In genomic region chr17:28745777-28746473, GRCh38 we compare ENCODE assay signal across 8 cellular contexts. TPM values are rescaled to one million over a fixed set of nuclear protein-coding genes. Genes with fewer than 3 reads are reported as not detected.
DNase-seq lines count a peak whose midpoint lies in the region; ATAC-seq, FAIRE-seq and TF ChIP-seq lines count a peak whose summit lies in the region.

No MANE protein-coding gene starts in this region.

- TF ChIP-seq EP300 in GM12878 (IDR thresholded peaks at IDR 0.05; ENCODE audit: borderline replicate concordance in 1 of 2, control insufficient read depth in 1 of 2, low read depth in 2 of 2, low read length in 2 of 2): no peak

- H3K27ac ChIP-seq in 22Rv1 (peak overlapping the region; percentile 96), GM12878 (ENCODE audit: control insufficient read depth, insufficient read depth) (peak overlapping the region; percentile 95), lower lobe of right lung (peak overlapping the region; percentile 94), urinary bladder (ENCODE audit: low read depth) (peak overlapping the region; percentile 91)

- H2AFZ ChIP-seq in GM12878 (ENCODE audit: control insufficient read depth, low read depth, low read length): no peak overlapping the region

- peak overlapping the region; percentile 85 for H3K4me2 ChIP-seq in GM12878 (ENCODE audit: control insufficient read depth, insufficient read depth)

- POLR2A ChIA-PET in GM12878 (lab: Charles Lee): interaction anchor here (0.5 to 15.2 kb wide), 10 partner anchors 9 to 817 kb away, joined by 3 to 485 read pairs (median 4); partner anchors contain the start of genes BLTP2, FAM222B, NEK8 and PHF12

- H3K4me1 ChIP-seq in GM12878 (ENCODE audit: control insufficient read depth, insufficient read depth, low read length) (peaks cover 52% of the 10 kb centered on the region), lower lobe of right lung (peaks cover 85% of the 10 kb centered on the region), urinary bladder (ENCODE audit: insufficient read depth) (no peaks in the 10 kb centered on the region)

- intact Hi-C loops in GM12878 (cut with micrococcal nuclease; ENCODE audit: unreplicated experiment): no loop called here
- intact Hi-C loops in lower lobe of right lung (cut with DNase I): no loop called here

- ATAC-seq in GM12878 (no peak), lower lobe of right lung (peak; percentile 0 to 27)

- DNase-seq in HFFc6 (peak; percentile 66), GM12878 (ENCODE audit: low read depth, low spot score) (no peak), lower lobe of right lung (peak; percentile 62), AML-193 (lab: John Stamatoyannopoulos, UW) (no peak)
- DNase-seq in stimulated activated naive CD4-positive, alpha-beta T cell treated with Interleukin-2 at 50 U/mL for 16 hours (lab: John Stamatoyannopoulos, UW): no peak
- no peak for DNase-seq in stimulated activated CD8-positive, alpha-beta memory T cell treated with anti-CD3 and anti-CD28 coated beads, Interleukin-4, amount 100 ng/mL, for 48 hours

- H3K4me3 ChIP-seq in GM12878 (peak overlapping the region; percentile 92), lower lobe of right lung (peak overlapping the region; percentile 74), urinary bladder (ENCODE audit: low read depth, low read length) (peak overlapping the region; percentile 70)

- FAIRE-seq in GM12878 (lab: Jason Lieb, UNC): no peak

- no TSS peak for BruUV-seq in GM12878 (replicated peaks; lab: Mats Ljungman, UMichigan)

- WGBS in GM12878 (ENCODE audit: insufficient coverage, insufficient replicate concordance, low lambda C conversion rate, missing lambda C conversion rate): 34% methylated on average over 5 of the region's 5 CpGs
- WGBS in urinary bladder: 68% methylated on average over 5 of the region's 5 CpGs

- peak overlapping the region; percentile 98 for H3K9ac ChIP-seq in GM12878 (ENCODE audit: control insufficient read depth, insufficient read depth, low read length)

- H3K9me3 ChIP-seq in GM12878 (replicated peaks; ENCODE audit: control insufficient read depth, insufficient read depth, low read length) (no peaks in the 10 kb centered on the region), lower lobe of right lung (no peaks in the 10 kb centered on the region)

- peak; percentile 59 for TF ChIP-seq POLR2A in GM12878 (IDR thresholded peaks at IDR 0.05; ENCODE audit: low read depth, low read length)

- in situ Hi-C loops in GM12878 (cut with MboI): loop anchor here (25.0 kb wide), 1 partner anchor 1284 kb away; the partner anchor contains the start of gene KSR1

- no peaks in the 10 kb centered on the region for H3K9me3 Mint-ChIP-seq in HFFc6

- H4K20me1 ChIP-seq in GM12878 (ENCODE audit: control insufficient read depth, insufficient read depth): peaks cover 19% of the 10 kb centered on the region

- peak overlapping the region; percentile 96 for H3K4me3 Mint-ChIP-seq in HFFc6

- no peaks in the 10 kb centered on the region for H3K27me3 ChIP-seq in GM12878 (replicated peaks in 1 of 2; ENCODE audit: control insufficient read depth in 2 of 2, insufficient read depth in 2 of 2, low read length in 1 of 2)
- H3K27me3 ChIP-seq in lower lobe of right lung (ENCODE audit: low read depth): no peaks in the 10 kb centered on the region

- H3K4me1 Mint-ChIP-seq in HFFc6 (ENCODE audit: low read depth): peaks cover 32% of the 10 kb centered on the region

- peaks cover 13% of the 10 kb centered on the region for H3K27me3 Mint-ChIP-seq in HFFc6 (ENCODE audit: insufficient read depth)

- peaks cover 28 to 31% of the 10 kb centered on the region in 2 experiments for H3K36me3 ChIP-seq in GM12878 (ENCODE audit: control insufficient read depth in 2 of 2, insufficient read depth in 2 of 2, low read length in 1 of 2)
- H3K36me3 ChIP-seq in lower lobe of right lung: peaks cover 37% of the 10 kb centered on the region
- no peaks in the 10 kb centered on the region for H3K36me3 ChIP-seq in urinary bladder (ENCODE audit: insufficient read depth)

- H3K79me2 ChIP-seq in GM12878 (ENCODE audit: control insufficient read depth, insufficient read depth, low read length): peaks cover 77% of the 10 kb centered on the region

- peak overlapping the region; percentile 95 for H3K27ac Mint-ChIP-seq in HFFc6

- CTCF ChIA-PET in GM12878 (lab: Yijun Ruan, JAX): interaction anchor here (0.7 to 10.0 kb wide), 4 partner anchors 18 to 379 kb away, joined by 3 to 394 read pairs (median 18); partner anchors contain the start of genes NEK8, RPL23A and TLCD1

- TF ChIP-seq CTCF in 22Rv1 (IDR thresholded peaks at IDR 0.05) (no peak), HFFc6 (IDR thresholded peaks at IDR 0.05) (no peak), GM12878 (IDR thresholded peaks at IDR 0.05 in 2 of 3, conservative IDR thresholded peaks at IDR 0.05 in 1 of 3; ENCODE audit: control insufficient read depth in 2 of 3, extremely low read depth in 1 of 3, insufficient read depth in 1 of 3, low read depth in 3 of 3, low read length in 3 of 3) (no peak), lower lobe of right lung (IDR thresholded peaks at IDR 0.05) (no peak)

- RAD21 ChIA-PET in GM12878 (lab: Charles Lee; ENCODE audit: unreplicated experiment): interaction anchor here (1.2 to 17.4 kb wide), 5 partner anchors 18 to 101 kb away, joined by 4 to 375 read pairs (median 5); partner anchors contain the start of genes BLTP2, NEK8, RPL23A and TLCD1

- H3K36me3 Mint-ChIP-seq in HFFc6 (ENCODE audit: low read depth): peaks cover 11% of the 10 kb centered on the region

- no peak for TF ChIP-seq RAD21 in GM12878 (IDR thresholded peaks at IDR 0.05; ENCODE audit: insufficient read depth, low read depth, low read length)

- SMC1A ChIA-PET in GM12878 (lab: Charles Lee; ENCODE audit: uncharacterized antibody, unreplicated experiment): interaction anchor here (17.8 kb wide), 1 partner anchor 17 kb away, joined by 326 read pairs; the partner anchor contains the start of genes NEK8 and TLCD1

RNA-seq across cellular contexts. Expression of gene TRAF4, which starts 2.1 kb away (rescaled TPM):
- total RNA-seq in HFFc6 (2021; fragmentation: NEBNext Ultra II Directional; extraction: Animal tissue kit (Norgen Biotek cat#: 25700)): 10 to 100 TPM; 48.0 to 61.3 (median 53.8) TPM
- total RNA-seq in GM12878 (2013; cell fraction: nucleolus; rRNA removed): 116 and 127 TPM in 2 replicates
- total RNA-seq in GM12878 (2014; rRNA removed) (134 and 151 TPM in 2 replicates), GM12878 (2014; rRNA removed; fragmentation: Illumina TruSeq; extraction: Trizol) (56.3 and 61.7 TPM in 2 replicates), GM12878 (2021) (171 and 197 TPM in 2 replicates), lower lobe of right lung (52.8 TPM), urinary bladder (14.7 TPM)
- 40.9 TPM for polyA plus RNA-seq in GM12878 (2011; ENCODE audit: low read depth)
- polyA plus RNA-seq in GM12878 (2011; rRNA removed) (28.0 and 71.2 TPM in 2 replicates), GM12878 (2014; fragmentation: Illumina TruSeq; extraction: Trizol) (30.6 and 73.8 TPM in 2 replicates), GM12878 (2014; fragmentation: Nextera tagmentation; extraction: Ambion mirVana) (1 to 10 TPM; 3.7 to 8.2 TPM), GM12878 (2014; rRNA removed) (152 and 164 TPM in 2 replicates), GM12878 (2016; fragmentation: Nextera tagmentation; extraction: Ambion mirVana) (10 to 100 TPM; 46.2 to 56.6 TPM), urinary bladder (22.8 TPM)
- polyA plus RNA-seq in GM12878 (2011; cell fraction: cytosol; rRNA removed): 108 and 124 TPM in 2 replicates
- polyA plus RNA-seq in GM12878 (2011; cell fraction: nucleus; rRNA removed): 437 and 490 TPM in 2 replicates
- polyA plus RNA-seq in GM12878 (2012): 86.4 and 93.9 TPM in 2 replicates
- polyA minus RNA-seq in GM12878 (2011; rRNA and poly(A)+ RNA removed): 70.6 and 117 TPM in 2 replicates
- polyA minus RNA-seq in GM12878 (2011; cell fraction: cytosol; rRNA and poly(A)+ RNA removed): 66.7 and 75.6 TPM in 2 replicates
- 163 and 248 TPM in 2 replicates for polyA minus RNA-seq in GM12878 (2011; cell fraction: nucleus; rRNA and poly(A)+ RNA removed)

RNA-seq across cellular contexts. Expression of gene NEK8, which starts 17.3 kb away (rescaled TPM):
- total RNA-seq in HFFc6 (2021; fragmentation: NEBNext Ultra II Directional; extraction: Animal tissue kit (Norgen Biotek cat#: 25700)): 1 to 10 TPM; 1.9 to 3.1 (median 2.5) TPM
- total RNA-seq in GM12878 (2013; cell fraction: nucleolus; rRNA removed): 22.0 and 27.2 TPM in 2 replicates
- total RNA-seq in GM12878 (2014; rRNA removed) (8.8 and 10.5 TPM in 2 replicates), GM12878 (2014; rRNA removed; fragmentation: Illumina TruSeq; extraction: Trizol) (6.0 and 6.7 TPM in 2 replicates), GM12878 (2021) (10.1 and 11.0 TPM in 2 replicates), lower lobe of right lung (11.3 TPM), urinary bladder (3.2 TPM)
- 6.5 TPM for polyA plus RNA-seq in GM12878 (2011; ENCODE audit: low read depth)
- polyA plus RNA-seq in GM12878 (2011; rRNA removed) (7.9 and 13.2 TPM in 2 replicates), GM12878 (2014; fragmentation: Illumina TruSeq; extraction: Trizol) (7.5 and 8.5 TPM in 2 replicates), GM12878 (2014; fragmentation: Nextera tagmentation; extraction: Ambion mirVana) (1 to 10 TPM; 2.3 to 2.9 TPM), GM12878 (2014; rRNA removed) (14.3 and 15.1 TPM in 2 replicates), GM12878 (2016; fragmentation: Nextera tagmentation; extraction: Ambion mirVana) (10 to 100 TPM; 11.2 to 13.9 TPM), urinary bladder (2.1 TPM)
- polyA plus RNA-seq in GM12878 (2011; cell fraction: cytosol; rRNA removed): 16.7 and 21.7 TPM in 2 replicates
- polyA plus RNA-seq in GM12878 (2011; cell fraction: nucleus; rRNA removed): 24.8 and 26.2 TPM in 2 replicates
- 8.7 and 9.6 TPM in 2 replicates for polyA plus RNA-seq in GM12878 (2012)
- polyA minus RNA-seq in GM12878 (2011; rRNA and poly(A)+ RNA removed): 14.9 and 20.8 TPM in 2 replicates
- polyA minus RNA-seq in GM12878 (2011; cell fraction: cytosol; rRNA and poly(A)+ RNA removed): 4.0 and 4.4 TPM in 2 replicates
- 11.1 and 21.9 TPM in 2 replicates for polyA minus RNA-seq in GM12878 (2011; cell fraction: nucleus; rRNA and poly(A)+ RNA removed)

RNA-seq across cellular contexts. Expression of gene TLCD1, which starts 19.9 kb away (rescaled TPM):
- total RNA-seq in HFFc6 (2021; fragmentation: NEBNext Ultra II Directional; extraction: Animal tissue kit (Norgen Biotek cat#: 25700)): 10 to 100 TPM in 4 of 6 experiments, 1 to 10 TPM in 2; 8.0 to 14.6 (median 11.3) TPM
- 1.9 and 4.3 TPM in 2 replicates for total RNA-seq in GM12878 (2013; cell fraction: nucleolus; rRNA removed)
- total RNA-seq in GM12878 (2014; rRNA removed): 8.6 and 10.6 TPM in 2 replicates
- total RNA-seq in GM12878 (2014; rRNA removed; fragmentation: Illumina TruSeq; extraction: Trizol): 7.2 and 7.6 TPM in 2 replicates
- 7.3 and 7.6 TPM in 2 replicates for total RNA-seq in GM12878 (2021)
- 3.3 TPM for polyA plus RNA-seq in GM12878 (2011; ENCODE audit: low read depth)
- polyA plus RNA-seq in GM12878 (2011; rRNA removed): 2.1 and 4.0 TPM in 2 replicates
- polyA plus RNA-seq in GM12878 (2011; cell fraction: cytosol; rRNA removed): 4.1 and 4.2 TPM in 2 replicates
- polyA plus RNA-seq in GM12878 (2011; cell fraction: nucleus; rRNA removed): 5.1 and 5.7 TPM in 2 replicates
- polyA plus RNA-seq in GM12878 (2012): 5.3 and 8.7 TPM in 2 replicates
- 7.8 TPM in 2 replicates for polyA plus RNA-seq in GM12878 (2014; fragmentation: Illumina TruSeq; extraction: Trizol)
- 1 to 10 TPM; 2.9 to 7.1 TPM for polyA plus RNA-seq in GM12878 (2014; fragmentation: Nextera tagmentation; extraction: Ambion mirVana)
- 13.6 and 14.6 TPM in 2 replicates for polyA plus RNA-seq in GM12878 (2014; rRNA removed)
- 10 to 100 TPM; 14.9 to 19.8 TPM for polyA plus RNA-seq in GM12878 (2016; fragmentation: Nextera tagmentation; extraction: Ambion mirVana)
- 5.4 and 5.5 TPM in 2 replicates for polyA minus RNA-seq in GM12878 (2011; rRNA and poly(A)+ RNA removed)
- polyA minus RNA-seq in GM12878 (2011; cell fraction: cytosol; rRNA and poly(A)+ RNA removed): 2.8 and 5.5 TPM in 2 replicates
- 4.8 and 6.9 TPM in 2 replicates for polyA minus RNA-seq in GM12878 (2011; cell fraction: nucleus; rRNA and poly(A)+ RNA removed)
- 19.8 TPM for total RNA-seq in lower lobe of right lung
- total RNA-seq in urinary bladder: 1.7 TPM
- polyA plus RNA-seq in urinary bladder: 5.1 TPM

RNA-seq across cellular contexts. Expression of gene RPL23A, which starts 26.1 kb away (rescaled TPM):
- total RNA-seq in HFFc6 (2021; fragmentation: NEBNext Ultra II Directional; extraction: Animal tissue kit (Norgen Biotek cat#: 25700)): 1,000 to 10,000 TPM; 1,227 to 1,529 (median 1,391) TPM
- 169 and 204 TPM in 2 replicates for total RNA-seq in GM12878 (2013; cell fraction: nucleolus; rRNA removed)
- total RNA-seq in GM12878 (2014; rRNA removed): 1,231 and 1,339 TPM in 2 replicates
- total RNA-seq in GM12878 (2014; rRNA removed; fragmentation: Illumina TruSeq; extraction: Trizol): 1,926 and 2,065 TPM in 2 replicates
- 2,908 and 3,018 TPM in 2 replicates for total RNA-seq in GM12878 (2021)
- 6,212 TPM for polyA plus RNA-seq in GM12878 (2011; ENCODE audit: low read depth)
- polyA plus RNA-seq in GM12878 (2011; rRNA removed): 2,740 and 3,357 TPM in 2 replicates
- polyA plus RNA-seq in GM12878 (2011; cell fraction: cytosol; rRNA removed): 779 and 1,073 TPM in 2 replicates
- 561 and 573 TPM in 2 replicates for polyA plus RNA-seq in GM12878 (2011; cell fraction: nucleus; rRNA removed)
- polyA plus RNA-seq in GM12878 (2012): 4,003 and 4,409 TPM in 2 replicates
- polyA plus RNA-seq in GM12878 (2014; fragmentation: Illumina TruSeq; extraction: Trizol): 1,904 and 2,135 TPM in 2 replicates
- polyA plus RNA-seq in GM12878 (2014; fragmentation: Nextera tagmentation; extraction: Ambion mirVana): over 10,000 TPM in 1 of 2 experiments, 1,000 to 10,000 TPM in 1; 8,970 to 10,319 TPM
- 1,318 and 1,377 TPM in 2 replicates for polyA plus RNA-seq in GM12878 (2014; rRNA removed)
- polyA plus RNA-seq in GM12878 (2016; fragmentation: Nextera tagmentation; extraction: Ambion mirVana): 1,000 to 10,000 TPM; 2,984 to 3,180 TPM
- 1,547 and 2,710 TPM in 2 replicates for polyA minus RNA-seq in GM12878 (2011; rRNA and poly(A)+ RNA removed)
- 624 and 701 TPM in 2 replicates for polyA minus RNA-seq in GM12878 (2011; cell fraction: cytosol; rRNA and poly(A)+ RNA removed)
- 176 and 252 TPM in 2 replicates for polyA minus RNA-seq in GM12878 (2011; cell fraction: nucleus; rRNA and poly(A)+ RNA removed)
- 1,156 TPM for total RNA-seq in lower lobe of right lung
- 428 TPM for total RNA-seq in urinary bladder
- 1,648 TPM for polyA plus RNA-seq in urinary bladder

RNA-seq across cellular contexts. Expression of gene RAB34, which starts 28.3 kb away (rescaled TPM):
- 100 to 1,000 TPM; 161 to 219 (median 192) TPM for total RNA-seq in HFFc6 (2021; fragmentation: NEBNext Ultra II Directional; extraction: Animal tissue kit (Norgen Biotek cat#: 25700))
- 10.7 and 13.3 TPM in 2 replicates for total RNA-seq in GM12878 (2013; cell fraction: nucleolus; rRNA removed)
- total RNA-seq in GM12878 (2014; rRNA removed) (40.2 and 46.4 TPM in 2 replicates), GM12878 (2014; rRNA removed; fragmentation: Illumina TruSeq; extraction: Trizol) (24.2 and 26.9 TPM in 2 replicates), GM12878 (2021) (28.8 and 33.0 TPM in 2 replicates), lower lobe of right lung (62.3 TPM), urinary bladder (63.7 TPM)
- 16.5 TPM for polyA plus RNA-seq in GM12878 (2011; ENCODE audit: low read depth)
- polyA plus RNA-seq in GM12878 (2011; rRNA removed) (0.16 and 0.37 TPM in 2 replicates), GM12878 (2014; fragmentation: Illumina TruSeq; extraction: Trizol) (35.7 and 39.0 TPM in 2 replicates), GM12878 (2014; fragmentation: Nextera tagmentation; extraction: Ambion mirVana) (10 to 100 TPM; 14.4 to 32.6 TPM), GM12878 (2014; rRNA removed) (37.5 and 47.7 TPM in 2 replicates), GM12878 (2016; fragmentation: Nextera tagmentation; extraction: Ambion mirVana) (10 to 100 TPM; 30.9 to 37.4 TPM), urinary bladder (170 TPM)
- 0.23 and 0.31 TPM in 2 replicates for polyA plus RNA-seq in GM12878 (2011; cell fraction: cytosol; rRNA removed)
- polyA plus RNA-seq in GM12878 (2011; cell fraction: nucleus; rRNA removed): 0.69 and 0.75 TPM in 2 replicates
- 13.1 and 17.7 TPM in 2 replicates for polyA plus RNA-seq in GM12878 (2012)
- not detected in 2 replicates for polyA minus RNA-seq in GM12878 (2011; rRNA and poly(A)+ RNA removed)
- polyA minus RNA-seq in GM12878 (2011; cell fraction: cytosol; rRNA and poly(A)+ RNA removed): 4.1 and 4.9 TPM in 2 replicates
- polyA minus RNA-seq in GM12878 (2011; cell fraction: nucleus; rRNA and poly(A)+ RNA removed): 0.48 and 0.86 TPM in 2 replicates

Comparison
In these comparisons a context has a peak if more than half of its experiments do, and no peak if none do; other contexts are left out.
1. DNase-seq: peak in HFFc6 (single experiment) and lower lobe of right lung (single experiment); none in GM12878 (single experiment), stimulated activated naive CD4-positive, alpha-beta T cell treated with Interleukin-2 at 50 U/mL for 16 hours (single experiment), stimulated activated CD8-positive, alpha-beta memory T cell treated with anti-CD3 and anti-CD28 coated beads, Interleukin-4, amount 100 ng/mL, for 48 hours (single experiment) and AML-193 (0 of 2).
2. Peak in every context shown above with its lines, with median percentiles within 50 percentile points of each other: H3K27ac ChIP-seq and H3K4me3 ChIP-seq.